Comparison of ENCODE assay signal across 22 cellular contexts in genomic region chr2:95539290-95539689, GRCh38. TPM values are rescaled to one million over a fixed set of nuclear protein-coding genes. Genes with fewer than 3 reads are reported as not detected.
DNase-seq lines count a peak whose midpoint lies in the region; ATAC-seq and TF ChIP-seq lines count a peak whose summit lies in the region.
"Had no signal": no experiment of that assay in that cellular context is flagged by ENCODE, and none has a peak within 500 bp of the region (broad histone marks: within the 10 kb centered on the region; RNA-seq: fewer than 3 reads in every experiment).

No MANE protein-coding gene starts in this region.

- no peaks in the 10 kb centered on the region for H4K20me1 ChIP-seq in IMR-90 (ENCODE audit: insufficient read depth, low read length)

- CTCF ChIA-PET in IMR-90 (lab: Yijun Ruan, JAX): no interaction called here
- CTCF ChIA-PET in CD4-positive, alpha-beta T cell (lab: Charles Lee): no interaction called here

- no peak overlapping the region for H4K8ac ChIP-seq in IMR-90 (ENCODE audit: low read depth in 2 of 2, low read length in 2 of 2)

- H2BK5ac ChIP-seq in IMR-90 (ENCODE audit: low read depth, low read length, poor library complexity, severe bottlenecking): no peak overlapping the region

- no peak for TF ChIP-seq RAD21 in IMR-90 (IDR thresholded peaks at IDR 0.05; ENCODE audit: low read length)

- POLR2A ChIA-PET in IMR-90 (lab: Charles Lee; ENCODE audit: unreplicated experiment): no interaction called here
- POLR2A ChIA-PET in CD4-positive, alpha-beta T cell (lab: Charles Lee): no interaction called here

- ATAC-seq in GM18868 (IDR thresholded peaks at IDR 0.05; ENCODE audit: unreplicated experiment): peak; percentile 18
- peak; percentile 23 for ATAC-seq in GM21737 (IDR thresholded peaks at IDR 0.05; ENCODE audit: unreplicated experiment)
- ATAC-seq in IMR-90 (ENCODE audit: low read depth): no peak
- ATAC-seq in CD4-positive, alpha-beta T cell (ENCODE audit: poor library complexity): no peak
- no peak for ATAC-seq in GM19397 (IDR thresholded peaks at IDR 0.05; ENCODE audit: unreplicated experiment)
- ATAC-seq: right lobe of liver; stimulated activated naive CD8-positive, alpha-beta T cell treated with anti-CD3 and anti-CD28 coated beads, Interleukin-15, amount 100 ng/mL, for 72 hours had no signal

- H3K4ac ChIP-seq in IMR-90 (ENCODE audit: low read depth, low read length): no peak overlapping the region

- dilution Hi-C loops in IMR-90 (cut with HindIII; ENCODE audit: low sequenced_read_pairs, unreplicated experiment): no loop called here

- H3K23ac ChIP-seq in IMR-90 (ENCODE audit: low read depth, low read length): no peak overlapping the region

- no peak overlapping the region for H3K4me3 ChIP-seq in IMR-90 (ENCODE audit: insufficient read depth, low read depth, low read length)
- H3K4me3 ChIP-seq: lung, right lobe of liver, tibial artery had no signal

- H3K27me3 Mint-ChIP-seq in CD4-positive, alpha-beta T cell: no peaks in the 10 kb centered on the region
- H3K27me3 Mint-ChIP-seq: stimulated activated naive CD8-positive, alpha-beta T cell treated with anti-CD3 and anti-CD28 coated beads, Interleukin-15, amount 100 ng/mL, for 72 hours had no signal

- no peak overlapping the region for H3K4me3 Mint-ChIP-seq in CD4-positive, alpha-beta T cell
- H3K4me3 Mint-ChIP-seq: brain; CD14-positive monocyte; HFFc6; stimulated activated naive CD8-positive, alpha-beta T cell treated with anti-CD3 and anti-CD28 coated beads, Interleukin-15, amount 100 ng/mL, for 72 hours; T-helper 1 cell treated with Interleukin-12 subunit alpha and Interleukin-12 subunit beta and Interleukin-4 antibody, amounts not matched to agents 30 μg/mL and 1 μg/mL, for 36 hours had no signal

- intact Hi-C loops in IMR-90 (cut with micrococcal nuclease): no loop called here
- intact Hi-C loops in CD4-positive, alpha-beta T cell (cut with DNase I, micrococcal nuclease): no loop called here

- H3K9me3 ChIP-seq in IMR-90 (ENCODE audit: control insufficient read depth, insufficient read depth, low read length): no peaks in the 10 kb centered on the region
- no peaks in the 10 kb centered on the region for H3K9me3 ChIP-seq in CD4-positive, alpha-beta T cell (ENCODE audit: control insufficient read depth, low read length)
- H3K9me3 ChIP-seq: right lobe of liver, tibial artery had no signal

- H3K9me1 ChIP-seq in IMR-90 (ENCODE audit: insufficient read depth, low read length): no peaks in the 10 kb centered on the region

- TF ChIP-seq CTCF in IMR-90 (conservative IDR thresholded peaks at IDR 0.05; ENCODE audit: low read depth, low read length): no peak
- no peak for TF ChIP-seq CTCF in CD4-positive, alpha-beta T cell (IDR thresholded peaks at IDR 0.05)

- H3K9ac ChIP-seq in IMR-90 (ENCODE audit: low read depth, low read length): no peak overlapping the region

- H3K14ac ChIP-seq in IMR-90 (replicated peaks; ENCODE audit: low read depth, low read length): no peak overlapping the region

- H4K91ac ChIP-seq in IMR-90 (ENCODE audit: insufficient read depth, low read depth, low read length): no peak overlapping the region

- H4K5ac ChIP-seq in IMR-90 (ENCODE audit: low read depth, low read length): no peak overlapping the region

- no peaks in the 10 kb centered on the region for H3K79me1 ChIP-seq in IMR-90 (ENCODE audit: low read depth in 1 of 2, low read length in 2 of 2)

- in situ Hi-C loops in IMR-90 (cut with MboI; ENCODE audit: low sequenced_read_pairs): no loop called here

- 100% methylated on average over 1 of the region's 1 CpG; no CpG with 5 or more reads in 1 of the 2 experiments for WGBS in IMR-90 (ENCODE audit: extremely low coverage in 2 of 2, insufficient read length in 1 of 2), 2 experiments

- no peak overlapping the region for H3K18ac ChIP-seq in IMR-90 (ENCODE audit: low read depth, low read length)

- no peak overlapping the region for H2BK20ac ChIP-seq in IMR-90 (ENCODE audit: low read depth, low read length)

- H3K56ac ChIP-seq in IMR-90 (ENCODE audit: extremely low read depth, insufficient read depth, low read length): no peak overlapping the region

- no peaks in the 10 kb centered on the region for H3K4me1 ChIP-seq in IMR-90 (ENCODE audit: control insufficient read depth, insufficient read depth, low read length)
- H3K4me1 ChIP-seq: right lobe of liver, tibial artery had no signal

- H3K27me3 ChIP-seq in IMR-90 (ENCODE audit: control insufficient read depth, insufficient read depth, low read length): no peaks in the 10 kb centered on the region
- no peaks in the 10 kb centered on the region for H3K27me3 ChIP-seq in CD4-positive, alpha-beta T cell (ENCODE audit: control insufficient read depth, insufficient read depth, low read length)
- H3K27me3 ChIP-seq: right lobe of liver, tibial artery had no signal

- H2AFZ ChIP-seq in IMR-90 (replicated peaks; ENCODE audit: low read length, poor library complexity): no peak overlapping the region

- H2AK5ac ChIP-seq in IMR-90 (ENCODE audit: low read depth, low read length): no peak overlapping the region

- no TSS peak for BruUV-seq in IMR-90 (replicated peaks; lab: Mats Ljungman, UMichigan)

- no peaks in the 10 kb centered on the region for H3K4me1 Mint-ChIP-seq in CD4-positive, alpha-beta T cell (ENCODE audit: low read depth)
- H3K4me1 Mint-ChIP-seq: brain; CD14-positive monocyte; stimulated activated naive CD8-positive, alpha-beta T cell treated with anti-CD3 and anti-CD28 coated beads, Interleukin-15, amount 100 ng/mL, for 72 hours had no signal

- no peak overlapping the region for H2BK15ac ChIP-seq in IMR-90 (ENCODE audit: low read depth, low read length)

- H2BK120ac ChIP-seq in IMR-90 (ENCODE audit: low read depth, low read length): no peak overlapping the region

- no peak overlapping the region for H3K4me2 ChIP-seq in IMR-90 (ENCODE audit: low read depth, low read length)

- H3K36me3 Mint-ChIP-seq in CD4-positive, alpha-beta T cell (ENCODE audit: low read depth): no peaks in the 10 kb centered on the region
- H3K36me3 Mint-ChIP-seq: brain, CD14-positive monocyte had no signal

- H2AK9ac ChIP-seq in IMR-90 (replicated peaks; ENCODE audit: low read depth, low read length, poor library complexity): no peak overlapping the region

- H3K27ac ChIP-seq in IMR-90 (ENCODE audit: insufficient read depth, low read length): no peak overlapping the region
- no peak overlapping the region for H3K27ac ChIP-seq in CD4-positive, alpha-beta T cell (ENCODE audit: low read depth, low read length)
- H3K27ac ChIP-seq: right lobe of liver, tibial artery had no signal

- H3K9me3 Mint-ChIP-seq in CD4-positive, alpha-beta T cell: peaks cover 14% of the 10 kb centered on the region
- H3K9me3 Mint-ChIP-seq: HFFc6 had no signal

- no peaks in the 10 kb centered on the region for H3K36me3 ChIP-seq in IMR-90 (ENCODE audit: control insufficient read depth, insufficient read depth, low read length)
- H3K36me3 ChIP-seq: right lobe of liver, tibial artery had no signal

- DNase-seq in IMR-90: peak; percentile 18
- DNase-seq in fibroblast of peridontal ligament (ENCODE audit: extremely low read depth): peak; percentile 9
- DNase-seq in CD4-positive, alpha-beta T cell: no peak
- no peak for DNase-seq in T-helper 1 cell
- DNase-seq: activated CD8-positive, alpha-beta memory T cell treated with anti-CD3 and anti-CD28 coated beads, Interleukin-2, amount 50 U/mL, for 48 hours; HFFc6; NCI-H1092 treated with DMSO at 0.1 percent for 48 hours; NCI-H2029; right lobe of liver; RPMI8226; stimulated activated naive CD8-positive, alpha-beta T cell treated with anti-CD3 and anti-CD28 coated beads, Interleukin-15, amount 100 ng/mL, for 72 hours; tibial artery had no signal

- TF ChIP-seq POLR2A in IMR-90 (IDR thresholded peaks at IDR 0.05; ENCODE audit: low read depth, low read length): no peak

- H3K27ac Mint-ChIP-seq in CD4-positive, alpha-beta T cell: no peak overlapping the region
- H3K27ac Mint-ChIP-seq: brain; CD14-positive monocyte; HFFc6; stimulated activated naive CD8-positive, alpha-beta T cell treated with anti-CD3 and anti-CD28 coated beads, Interleukin-15, amount 100 ng/mL, for 72 hours had no signal

TF ChIP-seq in IMR-90, 13 proteins besides CTCF, POLR2A, EP300 and RAD21 (continues in another document):
- no peak for TF ChIP-seq RCOR1 (IDR thresholded peaks at IDR 0.05; ENCODE audit: insufficient replicate concordance, low read length)
- TF ChIP-seq SMC3 (IDR thresholded peaks at IDR 0.05; ENCODE audit: low read depth, low read length): no peak
- no peak for TF ChIP-seq NFE2L2 (IDR thresholded peaks at IDR 0.05; ENCODE audit: low read depth, low read length)
- no peak for TF ChIP-seq MAFK (IDR thresholded peaks at IDR 0.05; ENCODE audit: low read depth, low read length)
- no peak for TF ChIP-seq RFX5 (IDR thresholded peaks at IDR 0.05; ENCODE audit: low read depth, low read length)
- TF ChIP-seq MXI1 (IDR thresholded peaks at IDR 0.05; ENCODE audit: borderline replicate concordance, low read depth, low read length): no peak
- TF ChIP-seq, protein P1, sequence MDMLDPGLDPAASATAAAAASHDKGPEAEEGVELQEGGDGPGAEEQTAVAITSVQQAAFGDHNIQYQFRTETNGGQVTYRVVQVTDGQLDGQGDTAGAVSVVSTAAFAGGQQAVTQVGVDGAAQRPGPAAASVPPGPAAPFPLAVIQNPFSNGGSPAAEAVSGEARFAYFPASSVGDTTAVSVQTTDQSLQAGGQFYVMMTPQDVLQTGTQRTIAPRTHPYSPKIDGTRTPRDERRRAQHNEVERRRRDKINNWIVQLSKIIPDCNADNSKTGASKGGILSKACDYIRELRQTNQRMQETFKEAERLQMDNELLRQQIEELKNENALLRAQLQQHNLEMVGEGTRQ (IDR thresholded peaks at IDR 0.05; ENCODE audit: low read depth, low read length): no peak
- no peak for TF ChIP-seq CHD1 (IDR thresholded peaks at IDR 0.05; ENCODE audit: low read depth, low read length)
- no peak for TF ChIP-seq BHLHE40 (IDR thresholded peaks at IDR 0.05; ENCODE audit: low read depth, low read length)

RNA-seq across cellular contexts. Expression of gene TRIM43, which starts 52.5 kb away (rescaled TPM):
- total RNA-seq in IMR-90 (2012; rRNA removed): not detected in 2 replicates
- polyA plus RNA-seq in IMR-90 (2012; rRNA removed): not detected in 2 replicates
- polyA plus RNA-seq in IMR-90 (2012; cell fraction: cytosol; rRNA removed): not detected in 2 replicates
- not detected in 2 replicates for polyA plus RNA-seq in IMR-90 (2012; cell fraction: nucleus; rRNA removed; ENCODE audit: low replicate concordance)
- total RNA-seq in CD4-positive, alpha-beta T cell: not detected
- total RNA-seq: Daoy, HFFc6, lung, posterior vena cava, right lobe of liver had no signal
- polyA plus RNA-seq: adipose tissue, CD14-positive monocyte, lung had no signal

RNA-seq across cellular contexts. Expression of gene TRIM43B, which starts 54.7 kb away (rescaled TPM):
- not detected in 2 replicates for total RNA-seq in IMR-90 (2012; rRNA removed)
- not detected in 2 replicates for polyA plus RNA-seq in IMR-90 (2012; rRNA removed)
- not detected in 2 replicates for polyA plus RNA-seq in IMR-90 (2012; cell fraction: cytosol; rRNA removed)
- polyA plus RNA-seq in IMR-90 (2012; cell fraction: nucleus; rRNA removed; ENCODE audit: low replicate concordance): not detected in 2 replicates
- total RNA-seq in CD4-positive, alpha-beta T cell: not detected
- total RNA-seq: Daoy, HFFc6, lung, posterior vena cava, right lobe of liver had no signal
- polyA plus RNA-seq: adipose tissue, CD14-positive monocyte, lung had no signal

Comparison
In these comparisons a context has a peak if more than half of its experiments do, and no peak if none do; other contexts are left out.
1. ATAC-seq: peak in GM18868 (single experiment) and GM21737 (single experiment); none in IMR-90 (single experiment), CD4-positive, alpha-beta T cell (single experiment) and GM19397 (single experiment).
2. DNase-seq: peak in IMR-90 (single experiment) and fibroblast of peridontal ligament (single experiment); none in CD4-positive, alpha-beta T cell (0 of 10) and T-helper 1 cell (0 of 5).